10 cellular contexts compared by ENCODE assay signal in the genomic region with DNA sequence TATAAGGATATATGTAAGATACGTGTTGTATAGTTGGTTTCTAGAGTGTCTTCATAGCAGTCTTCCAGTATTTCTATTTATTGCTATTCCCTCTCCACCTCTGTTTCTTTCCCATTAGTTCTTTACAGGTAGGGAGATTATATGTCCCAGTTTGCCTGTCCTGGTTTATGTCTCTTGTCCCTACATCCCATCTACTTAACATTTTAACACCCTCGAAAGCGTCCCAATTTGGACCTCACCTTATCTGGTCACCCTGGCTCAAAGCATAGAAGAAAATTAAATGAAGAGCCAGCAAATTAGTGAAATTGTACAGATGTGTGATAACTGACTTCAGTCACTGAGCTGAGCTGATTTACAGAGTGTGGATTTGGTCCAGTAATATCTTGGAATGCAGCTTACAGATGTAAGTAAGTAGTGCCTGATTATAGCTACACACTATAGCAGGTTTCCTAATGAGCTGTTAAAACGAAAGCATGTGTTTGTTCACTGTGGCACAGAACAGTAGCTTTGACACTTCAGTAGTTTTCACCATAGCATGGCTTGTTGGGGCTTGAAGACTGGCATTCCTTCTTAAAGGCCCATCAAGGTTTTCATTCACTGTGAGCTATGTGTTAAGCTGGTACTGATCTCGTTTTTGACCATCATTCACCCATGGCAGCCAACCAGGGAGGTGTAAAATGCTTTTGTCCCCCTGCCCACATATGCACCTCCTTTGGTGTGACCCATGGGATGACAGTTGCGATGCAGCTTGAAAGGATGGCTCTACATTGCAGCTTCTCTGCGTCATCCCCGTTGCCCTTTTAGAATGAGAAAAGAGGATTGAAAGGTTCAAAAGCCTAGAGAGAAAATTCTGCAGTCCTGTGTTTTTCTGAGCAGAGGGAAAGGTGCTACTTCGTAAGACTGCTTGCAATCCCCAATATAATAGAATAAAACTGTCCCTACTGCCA.
DNase-seq lines count a peak whose midpoint lies in the region; ATAC-seq, FAIRE-seq and TF ChIP-seq lines count a peak whose summit lies in the region.
"Had no signal": no experiment of that assay in that cellular context is flagged by ENCODE, and none has a peak within 500 bp of the region (broad histone marks: within the 10 kb centered on the region; RNA-seq: fewer than 3 reads in every experiment).

No MANE protein-coding gene starts in this region.

- H2BK15ac ChIP-seq in H1 (ENCODE audit: low read length) (no peak overlapping the region), mesendoderm (replicated peaks; ENCODE audit: low read depth) (no peak overlapping the region)

- no peaks in the 10 kb centered on the region for H3K27me3 Mint-ChIP-seq in chondrocyte (ENCODE audit: low read depth)

- no peaks in the 10 kb centered on the region for H3K9me3 Mint-ChIP-seq in chondrocyte (ENCODE audit: low read depth)
- H3K9me3 Mint-ChIP-seq: T-helper 1 cell treated with Interleukin-12 subunit alpha and Interleukin-12 subunit beta and Interleukin-4 antibody, amounts not matched to agents 30 μg/mL and 1 μg/mL, for 36 hours had no signal

- CTCF ChIA-PET in H1 (lab: Charles Lee; ENCODE audit: partially characterized antibody) = interaction anchor here (0.6 to 1.8 kb wide), 8 partner anchors 11 to 282 kb away, joined by 3 to 5 read pairs (median 3); no protein-coding TSS in a partner anchor

- H3K27ac ChIP-seq in BLaER1 treated with 17β-estradiol and CSF1 and Interleukin-3, amounts not matched to agents 10 nM and 100 nM = peak overlapping the region in 9 of 11 experiments; percentile 46 to 86 (median 81); a peak in 18 of 22 replicates
- H3K27ac ChIP-seq in Karpas-422 (ENCODE audit: low read length) = peak overlapping the region; percentile 64
- no peak overlapping the region for H3K27ac ChIP-seq in H1 (ENCODE audit: low read depth, low read length)
- no peak overlapping the region for H3K27ac ChIP-seq in mesendoderm (ENCODE audit: low read depth, low read length)
- H3K27ac ChIP-seq: C4-2B had no signal

- H2BK120ac ChIP-seq in H1 (replicated peaks; ENCODE audit: low read depth, low read length) (no peak overlapping the region), mesendoderm (ENCODE audit: low read depth, low read length) (no peak overlapping the region)

- no peaks in the 10 kb centered on the region for H3K36me3 ChIP-seq in BLaER1 treated with 17β-estradiol and CSF1 and Interleukin-3, amounts not matched to agents 10 nM and 100 nM
- H3K36me3 ChIP-seq in Karpas-422 (ENCODE audit: insufficient read depth, low read length) (no peaks in the 10 kb centered on the region), H1 (ENCODE audit: control insufficient read depth in 2 of 4, insufficient read depth in 4 of 4, low read length in 3 of 4) (no peaks in the 10 kb centered on the region), mesendoderm (ENCODE audit: control insufficient read depth, insufficient read depth, low read length) (no peaks in the 10 kb centered on the region)

- H3K4me1 Mint-ChIP-seq in chondrocyte (ENCODE audit: low read depth) = peaks cover 5% of the 10 kb centered on the region

- H2BK5ac ChIP-seq in H1 (ENCODE audit: low read depth, low read length) (no peak overlapping the region), mesendoderm (ENCODE audit: low read length) (no peak overlapping the region)

- peak overlapping the region in 4 of 10 experiments; percentile 9 to 36 (median 20); a peak in 3 of 20 replicates for H3K4me3 ChIP-seq in BLaER1 treated with 17β-estradiol and CSF1 and Interleukin-3, amounts not matched to agents 10 nM and 100 nM
- H3K4me3 ChIP-seq in Karpas-422 (ENCODE audit: low read length) = peak overlapping the region; percentile 11; the same call in 1 of the 2 replicates
- peak overlapping the region in 1 of 4 experiments; percentile 44; a peak in 1 of 8 replicates for H3K4me3 ChIP-seq in H1 (ENCODE audit: extremely low read depth in 1 of 4, insufficient read depth in 2 of 4, low read depth in 3 of 4, low read length in 4 of 4)
- no peak overlapping the region for H3K4me3 ChIP-seq in mesendoderm (ENCODE audit: low read length)

- TF ChIP-seq CTCF in H1 (IDR thresholded peaks at IDR 0.05; ENCODE audit: control extremely low read depth in 1 of 3, insufficient read depth in 1 of 3, low read depth in 1 of 3, low read length in 3 of 3) (no peak), chondrocyte (IDR thresholded peaks at IDR 0.05) (no peak)

- no peak overlapping the region; the same call in 1 of the 2 replicates for H2BK12ac ChIP-seq in H1 (ENCODE audit: low read depth, low read length)

- H2AK5ac ChIP-seq in H1 (ENCODE audit: low read depth, low read length) = no peak overlapping the region
- no peak overlapping the region for H2AK5ac ChIP-seq in mesendoderm (ENCODE audit: low read length)

- no peak overlapping the region for H3K27ac Mint-ChIP-seq in chondrocyte (ENCODE audit: unreplicated experiment)

- H3K4ac ChIP-seq in H1 (replicated peaks; ENCODE audit: insufficient read length, low read depth, low read length) (no peak overlapping the region), mesendoderm (ENCODE audit: low read depth, low read length) (no peak overlapping the region)

- TF ChIP-seq RAD21 in H1 (IDR thresholded peaks at IDR 0.05 in 1 of 2, conservative IDR thresholded peaks at IDR 0.05 in 1 of 2; ENCODE audit: low read depth in 2 of 2, low read length in 2 of 2) = no peak

- H2AFZ ChIP-seq in Karpas-422 (ENCODE audit: low read length) (no peak overlapping the region), H1 (ENCODE audit: low read length) (no peak overlapping the region)

- H2BK20ac ChIP-seq in H1 (ENCODE audit: low read length) = no peak overlapping the region

- no peak overlapping the region for H3K14ac ChIP-seq in H1 (ENCODE audit: insufficient read length)

- TF ChIP-seq POLR2A in H1 (IDR thresholded peaks at IDR 0.05; ENCODE audit: control extremely low read depth in 1 of 2, low read depth in 2 of 2, low read length in 2 of 2) = no peak

- no peaks in the 10 kb centered on the region for H3K36me3 Mint-ChIP-seq in chondrocyte (ENCODE audit: low read depth)

- DNase-seq in Karpas-422 (no peak), H1 (ENCODE audit: low read depth in 1 of 2, low spot score in 2 of 2) (no peak), mesendoderm (peak; percentile 22), iPS-NIHi11 (ENCODE audit: low spot score) (no peak), NCI-H187 treated with DMSO at 0.1 percent for 48 hours (lab: John Stamatoyannopoulos, UW) (no peak), chondrocyte (ENCODE audit: low spot score) (no peak)

- H4K5ac ChIP-seq in H1 (ENCODE audit: insufficient read length, low read depth, low read length) = no peak overlapping the region
- H4K5ac ChIP-seq in mesendoderm (ENCODE audit: low read length) = no peak overlapping the region

- peaks cover 38 to 76% (median 62%) of the 10 kb centered on the region in 10 experiments for H3K4me1 ChIP-seq in BLaER1 treated with 17β-estradiol and CSF1 and Interleukin-3, amounts not matched to agents 10 nM and 100 nM
- peaks cover 49% of the 10 kb centered on the region for H3K4me1 ChIP-seq in Karpas-422 (ENCODE audit: low read length)
- peaks cover 4 to 14% (median 10%) of the 10 kb centered on the region in 4 experiments; a peak in 6 of 7 replicates for H3K4me1 ChIP-seq in H1 (replicated peaks in 1 of 4; ENCODE audit: control insufficient read depth in 3 of 4, insufficient read depth in 4 of 4, low read length in 3 of 4)
- peaks cover 8% of the 10 kb centered on the region for H3K4me1 ChIP-seq in mesendoderm (ENCODE audit: control insufficient read depth, low read depth, low read length)

- no peak for ATAC-seq in GM18907 (IDR thresholded peaks at IDR 0.05; ENCODE audit: unreplicated experiment)

- no peaks in the 10 kb centered on the region; the same call in 1 of the 2 replicates for H3K79me1 ChIP-seq in H1 (ENCODE audit: low read depth, low read length)
- H3K79me1 ChIP-seq in mesendoderm (ENCODE audit: low read length) = no peaks in the 10 kb centered on the region

- H3K4me2 ChIP-seq in BLaER1 treated with 17β-estradiol and CSF1 and Interleukin-3, amounts not matched to agents 10 nM and 100 nM = peak overlapping the region; percentile 72 to 96 (median 79)
- H3K4me2 ChIP-seq in Karpas-422 (ENCODE audit: low read depth, low read length, poor library complexity, severe bottlenecking) (peak overlapping the region; percentile 52), H1 (ENCODE audit: insufficient read depth in 1 of 2, low read depth in 2 of 2, low read length in 2 of 2) (peak overlapping the region; percentile 48 to 49; a peak in 2 of 4 replicates), mesendoderm (ENCODE audit: low read length) (no peak overlapping the region)

- no peak overlapping the region for H3K23ac ChIP-seq in H1 (ENCODE audit: insufficient read length)
- no peak overlapping the region for H3K23ac ChIP-seq in mesendoderm (ENCODE audit: low read length)

- H3K27me3 ChIP-seq in BLaER1 treated with 17β-estradiol and CSF1 and Interleukin-3, amounts not matched to agents 10 nM and 100 nM = no peaks in the 10 kb centered on the region
- H3K27me3 ChIP-seq in Karpas-422 (ENCODE audit: low read length) (no peaks in the 10 kb centered on the region), H1 (replicated peaks in 1 of 4; ENCODE audit: control insufficient read depth in 3 of 4, extremely low read depth in 1 of 4, insufficient read depth in 3 of 4, low read length in 3 of 4) (no peaks in the 10 kb centered on the region), mesendoderm (ENCODE audit: insufficient read depth, low read length, poor library complexity) (no peaks in the 10 kb centered on the region)

- no peaks in the 10 kb centered on the region for H3K9me3 ChIP-seq in BLaER1 treated with 17β-estradiol and CSF1 and Interleukin-3, amounts not matched to agents 10 nM and 100 nM (replicated peaks in 1 of 11)
- H3K9me3 ChIP-seq in Karpas-422 (ENCODE audit: low read length) = no peaks in the 10 kb centered on the region
- H3K9me3 ChIP-seq in H1 (ENCODE audit: insufficient read depth in 2 of 2, low read depth in 1 of 2, low read length in 1 of 2) = no peaks in the 10 kb centered on the region

- no peaks in the 10 kb centered on the region for H3K23me2 ChIP-seq in H1 (ENCODE audit: low read depth, low read length)

- no peak overlapping the region for H4K91ac ChIP-seq in H1 (replicated peaks; ENCODE audit: insufficient read length, low read length)

- peak; percentile 62 for FAIRE-seq in H1 (lab: Jason Lieb, UNC)

- no peak for TF ChIP-seq EP300 in H1 (IDR thresholded peaks at IDR 0.05; ENCODE audit: borderline replicate concordance in 1 of 2, low read depth in 2 of 2, low read length in 2 of 2)

- no peaks in the 10 kb centered on the region for H4K20me1 ChIP-seq in BLaER1 treated with 17β-estradiol and CSF1 and Interleukin-3, amounts not matched to agents 10 nM and 100 nM
- no peaks in the 10 kb centered on the region for H4K20me1 ChIP-seq in Karpas-422 (ENCODE audit: insufficient read depth, low read depth, low read length)
- peaks cover 0 to 7% of the 10 kb centered on the region in 2 experiments for H4K20me1 ChIP-seq in H1 (replicated peaks in 1 of 2; ENCODE audit: control insufficient read depth in 1 of 2, insufficient read depth in 2 of 2, low read length in 2 of 2)

- no peaks in the 10 kb centered on the region for H3K9me2 ChIP-seq in Karpas-422 (replicated peaks; ENCODE audit: insufficient read depth, low read length)

- peaks cover 53% of the 10 kb centered on the region for H3K79me2 ChIP-seq in Karpas-422 (ENCODE audit: low read length)
- H3K79me2 ChIP-seq in H1 (ENCODE audit: control insufficient read depth in 1 of 2, insufficient read depth in 2 of 2, low read length in 2 of 2) = no peaks in the 10 kb centered on the region
- no peaks in the 10 kb centered on the region for H3K79me2 ChIP-seq in mesendoderm (ENCODE audit: control insufficient read depth, insufficient read depth, low read length)

- H4K8ac ChIP-seq in H1 (ENCODE audit: extremely low read depth, insufficient read depth, low read length) = no peak overlapping the region
- H4K8ac ChIP-seq in mesendoderm (ENCODE audit: low read depth, low read length) = no peak overlapping the region

- 54% methylated on average over 9 of the region's 9 CpGs; no CpG with 5 or more reads in 1 of the 2 experiments for WGBS in H1 (ENCODE audit: extremely low coverage in 1 of 2, insufficient coverage in 1 of 2, insufficient read length in 1 of 2, insufficient replicate concordance in 2 of 2, low coverage in 1 of 2, low lambda C conversion rate in 2 of 2, missing lambda C conversion rate in 1 of 2), 2 experiments
- WGBS in mesendoderm (ENCODE audit: extremely low coverage, insufficient coverage, low lambda C conversion rate) = no CpG with 5 or more reads among the region's 9 CpGs

- no peak overlapping the region for H3K4me3 Mint-ChIP-seq in chondrocyte (ENCODE audit: unreplicated experiment)

- peak overlapping the region in 6 of 11 experiments; percentile 59 to 75 (median 68); a peak in 11 of 22 replicates for H3K9ac ChIP-seq in BLaER1 treated with 17β-estradiol and CSF1 and Interleukin-3, amounts not matched to agents 10 nM and 100 nM
- H3K9ac ChIP-seq in Karpas-422 (ENCODE audit: low read length) (peak overlapping the region; percentile 37), H1 (replicated peaks in 1 of 4; ENCODE audit: extremely low read depth in 1 of 4, low read depth in 3 of 4, low read length in 3 of 4) (no peak overlapping the region), mesendoderm (ENCODE audit: low read length) (no peak overlapping the region)

- H3K56ac ChIP-seq in H1 (replicated peaks; ENCODE audit: insufficient read length, low read depth, low read length) = no peak overlapping the region
- H3K56ac ChIP-seq in mesendoderm (ENCODE audit: low read length) = no peak overlapping the region

- H3K18ac ChIP-seq in H1 (ENCODE audit: extremely low read depth, low read length) (no peak overlapping the region), mesendoderm (ENCODE audit: low read length) (no peak overlapping the region)

- POLR2A ChIA-PET in H1 (lab: Charles Lee; ENCODE audit: partially characterized antibody) = no interaction called here

Comparison
In these comparisons a context has a peak if more than half of its experiments do, and no peak if none do; other contexts are left out.
1. H3K27ac ChIP-seq: peak in BLaER1 treated with 17β-estradiol and CSF1 and Interleukin-3, amounts not matched to agents 10 nM and 100 nM (9 of 11) and Karpas-422 (single experiment); none in H1 (single experiment) and mesendoderm (single experiment).
2. H3K9ac ChIP-seq: peak in BLaER1 treated with 17β-estradiol and CSF1 and Interleukin-3, amounts not matched to agents 10 nM and 100 nM (6 of 11) and Karpas-422 (single experiment); none in H1 (0 of 4) and mesendoderm (single experiment).